15 cellular contexts compared by ENCODE assay signal in the genomic region with DNA sequence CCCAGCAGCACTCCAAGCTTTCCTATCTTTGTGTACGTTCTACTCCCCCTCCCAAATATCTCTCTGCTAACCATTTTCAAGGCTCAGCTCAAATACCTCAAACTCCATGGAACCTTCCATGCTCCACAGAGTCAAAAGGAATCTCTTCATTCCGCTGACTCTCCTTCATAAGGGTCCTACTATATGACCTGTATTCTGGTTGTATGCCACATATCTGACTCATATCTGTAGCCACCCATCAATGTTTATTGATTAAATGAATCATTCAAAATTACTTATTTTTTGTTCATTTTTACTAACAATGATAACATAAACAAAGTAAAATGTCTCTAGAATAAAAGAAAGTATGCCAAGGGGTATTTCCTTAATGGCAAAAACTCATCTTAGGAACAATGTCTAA.
DNase-seq lines count a peak whose midpoint lies in the region; ATAC-seq and TF ChIP-seq lines count a peak whose summit lies in the region.
"Had no signal": no experiment of that assay in that cellular context is flagged by ENCODE, and none has a peak within 500 bp of the region (broad histone marks: within the 10 kb centered on the region; RNA-seq: fewer than 3 reads in every experiment).

No MANE protein-coding gene starts in this region.

- BruUV-seq in IMR-90 (replicated peaks; lab: Mats Ljungman, UMichigan), result no TSS peak

- no peak overlapping the region for H3K23ac ChIP-seq in IMR-90 (ENCODE audit: low read depth, low read length)

- no peak overlapping the region for H3K4me3 Mint-ChIP-seq in GM23338
- no peak overlapping the region for H3K4me3 Mint-ChIP-seq in WTC11
- H3K4me3 Mint-ChIP-seq: B cell; CD4-positive, alpha-beta T cell had no signal

- no peak overlapping the region for H3K4me3 ChIP-seq in IMR-90 (ENCODE audit: insufficient read depth, low read depth, low read length)
- H3K4me3 ChIP-seq in fibroblast of lung (replicated peaks in 1 of 4; ENCODE audit: control extremely low read depth in 1 of 4, insufficient read depth in 1 of 4, low read depth in 3 of 4, low read length in 4 of 4), result no peak overlapping the region
- no peak overlapping the region for H3K4me3 ChIP-seq in GM23338
- H3K4me3 ChIP-seq in body of pancreas, result no peak overlapping the region
- H3K4me3 ChIP-seq: A549, K562 had no signal

- H3K4me1 Mint-ChIP-seq in GM23338, result no peaks in the 10 kb centered on the region
- H3K4me1 Mint-ChIP-seq in WTC11, result no peaks in the 10 kb centered on the region
- H3K4me1 Mint-ChIP-seq: B cell had no signal

- peaks cover 0 to 21% of the 10 kb centered on the region in 2 experiments; a peak in 2 of 4 replicates for H3K79me1 ChIP-seq in IMR-90 (ENCODE audit: low read depth in 1 of 2, low read length in 2 of 2)

- peaks cover 7% of the 10 kb centered on the region; the same call in 1 of the 2 replicates for H3K9me2 ChIP-seq in GM23338 (ENCODE audit: insufficient read depth)

- H3K36me3 Mint-ChIP-seq in GM23338 (ENCODE audit: low read depth) (no peaks in the 10 kb centered on the region), WTC11 (no peaks in the 10 kb centered on the region)

- peak overlapping the region; percentile 18; the same call in 1 of the 2 replicates for H3K4me2 ChIP-seq in IMR-90 (ENCODE audit: low read depth, low read length)
- H3K4me2 ChIP-seq in fibroblast of lung (ENCODE audit: extremely low read depth, insufficient read depth, low read length), result no peak overlapping the region
- H3K4me2 ChIP-seq in GM23338, result no peak overlapping the region
- H3K4me2 ChIP-seq: A549 had no signal

- H3K27ac ChIP-seq in IMR-90 (ENCODE audit: insufficient read depth, low read length) (peak overlapping the region; percentile 11; the same call in 1 of the 2 replicates), fibroblast of lung (ENCODE audit: insufficient read depth, low read length) (no peak overlapping the region), GM23338 (ENCODE audit: low read depth) (no peak overlapping the region), body of pancreas (no peak overlapping the region)
- H3K27ac ChIP-seq: A549 had no signal

- H3K9ac ChIP-seq in IMR-90 (ENCODE audit: low read depth, low read length) (no peak overlapping the region), fibroblast of lung (ENCODE audit: insufficient read depth, low read length) (no peak overlapping the region)

- H3K4ac ChIP-seq in IMR-90 (ENCODE audit: low read depth, low read length), result peak overlapping the region; percentile 1; the same call in 1 of the 2 replicates

- peak; percentile 42; the same call in 1 of the 2 replicates for ATAC-seq in IMR-90 (ENCODE audit: low read depth)
- no peak for ATAC-seq in GM23338
- no peak for ATAC-seq in body of pancreas
- no peak for ATAC-seq in WTC11
- ATAC-seq: A549, K562 had no signal

- H2AK5ac ChIP-seq in IMR-90 (ENCODE audit: low read depth, low read length), result no peak overlapping the region

- H2BK15ac ChIP-seq in IMR-90 (ENCODE audit: low read depth, low read length), result no peak overlapping the region

- POLR2A ChIA-PET in IMR-90 (lab: Charles Lee; ENCODE audit: unreplicated experiment), result no interaction called here
- POLR2A ChIA-PET in WTC11 (lab: Charles Lee), result no interaction called here

- no peaks in the 10 kb centered on the region for H4K20me1 ChIP-seq in IMR-90 (ENCODE audit: insufficient read depth, low read length)
- H4K20me1 ChIP-seq in fibroblast of lung (ENCODE audit: control insufficient read depth, extremely low read depth, insufficient read depth, low read length), result no peaks in the 10 kb centered on the region
- H4K20me1 ChIP-seq in GM23338 (replicated peaks; ENCODE audit: insufficient read depth), result no peaks in the 10 kb centered on the region

- H2BK5ac ChIP-seq in IMR-90 (ENCODE audit: low read depth, low read length, poor library complexity, severe bottlenecking), result peak overlapping the region; percentile 41

- no peak overlapping the region for H3K56ac ChIP-seq in IMR-90 (ENCODE audit: extremely low read depth, insufficient read depth, low read length)

- in situ Hi-C loops in IMR-90 (cut with MboI; ENCODE audit: low sequenced_read_pairs), result no loop called here

- H4K8ac ChIP-seq in IMR-90 (ENCODE audit: low read depth in 2 of 2, low read length in 2 of 2), result peak overlapping the region in 1 of 2 experiments; percentile 57; a peak in 1 of 4 replicates

- H3K27ac Mint-ChIP-seq in GM23338 (no peak overlapping the region), WTC11 (no peak overlapping the region)
- H3K27ac Mint-ChIP-seq: B cell; CD4-positive, alpha-beta T cell had no signal

- no peak overlapping the region for H2AK9ac ChIP-seq in IMR-90 (replicated peaks; ENCODE audit: low read depth, low read length, poor library complexity)

- intact Hi-C loops in IMR-90 (cut with micrococcal nuclease) (no loop called here), body of pancreas (cut with DNase I) (no loop called here)

- no peak for TF ChIP-seq CTCF in IMR-90 (conservative IDR thresholded peaks at IDR 0.05; ENCODE audit: low read depth, low read length)
- no peak for TF ChIP-seq CTCF in fibroblast of lung (conservative IDR thresholded peaks at IDR 0.05 in 1 of 2, IDR thresholded peaks at IDR 0.05 in 1 of 2; ENCODE audit: low read depth in 1 of 2, low read length in 2 of 2)
- no peak for TF ChIP-seq CTCF in GM23338 (conservative IDR thresholded peaks at IDR 0.05; ENCODE audit: low read depth in 2 of 2)
- no peak for TF ChIP-seq CTCF in body of pancreas (IDR thresholded peaks at IDR 0.05)
- no peak for TF ChIP-seq CTCF in WTC11 (IDR thresholded peaks at IDR 0.05)

- TF ChIP-seq RAD21 in IMR-90 (IDR thresholded peaks at IDR 0.05; ENCODE audit: low read length), result no peak

- H3K27me3 Mint-ChIP-seq in GM23338 (ENCODE audit: insufficient read depth, low read depth, poor library complexity) (peaks cover 1% of the 10 kb centered on the region), WTC11 (ENCODE audit: low read depth) (no peaks in the 10 kb centered on the region)
- H3K27me3 Mint-ChIP-seq: B cell; CD4-positive, alpha-beta T cell had no signal

- WGBS in IMR-90 (ENCODE audit: extremely low coverage in 2 of 2, insufficient read length in 1 of 2), 2 experiments, result 0% methylated on average over 1 of the region's 2 CpGs; no CpG with 5 or more reads in 1 of the 2 experiments
- WGBS in body of pancreas, 2 donors, result 85 to 89% methylated on average over 2 of the region's 2 CpGs

- peaks cover 6% of the 10 kb centered on the region; the same call in 1 of the 2 replicates for H3K9me1 ChIP-seq in IMR-90 (ENCODE audit: insufficient read depth, low read length)

- DNase-seq in EL (peak; percentile 25), IMR-90 (peak; percentile 87), fibroblast of lung (ENCODE audit: low read depth in 2 of 2) (peak; percentile 55 to 77), GM23338 (ENCODE audit: low spot score) (no peak), body of pancreas (no peak), WTC11 (ENCODE audit: low spot score) (no peak)
- no peak for DNase-seq in stimulated activated CD4-positive, alpha-beta T cell treated with anti-CD3 and anti-CD28 coated beads, Interleukin-1b, Interleukin-23, amount 100 ng/mL, for 48 hours
- DNase-seq: C1 segment of cervical spinal cord; Calu3; CD4-positive, alpha-beta T cell; DMS 273 treated with DMSO at 0.1 percent for 48 hours; Karpas-422 had no signal

- H2BK20ac ChIP-seq in IMR-90 (ENCODE audit: low read depth, low read length), result peak overlapping the region; percentile 60; the same call in 1 of the 2 replicates

- H3K18ac ChIP-seq in IMR-90 (ENCODE audit: low read depth, low read length), result no peak overlapping the region

- CTCF ChIA-PET in IMR-90 (lab: Yijun Ruan, JAX) (interaction anchor here (0.6 kb wide), 1 partner anchor 285 kb away, joined by 3 read pairs; no protein-coding TSS in a partner anchor), WTC11 (lab: Charles Lee) (no interaction called here)

- H2BK120ac ChIP-seq in IMR-90 (ENCODE audit: low read depth, low read length), result peak overlapping the region; percentile 79

- dilution Hi-C loops in IMR-90 (cut with HindIII; ENCODE audit: low sequenced_read_pairs, unreplicated experiment), result no loop called here

- 0 out of 2 replicates have a peak overlapping the region, but pooled peaks have one; percentile 59 for H3K14ac ChIP-seq in IMR-90 (replicated peaks; ENCODE audit: low read depth, low read length)

- H2AFZ ChIP-seq in IMR-90 (replicated peaks; ENCODE audit: low read length, poor library complexity) (no peak overlapping the region), fibroblast of lung (ENCODE audit: low read length) (no peak overlapping the region), GM23338 (no peak overlapping the region)

- peaks cover 9% of the 10 kb centered on the region for H3K4me1 ChIP-seq in IMR-90 (ENCODE audit: control insufficient read depth, insufficient read depth, low read length)
- peaks cover 5% of the 10 kb centered on the region for H3K4me1 ChIP-seq in fibroblast of lung (ENCODE audit: control insufficient read depth, extremely low read depth, insufficient read depth, low read length)
- H3K4me1 ChIP-seq in GM23338 (ENCODE audit: insufficient read depth), result no peaks in the 10 kb centered on the region
- no peaks in the 10 kb centered on the region for H3K4me1 ChIP-seq in body of pancreas
- H3K4me1 ChIP-seq: A549 had no signal

- peaks cover 1% of the 10 kb centered on the region for H3K79me2 ChIP-seq in fibroblast of lung (ENCODE audit: control insufficient read depth, insufficient read depth, low read length)
- H3K79me2 ChIP-seq in GM23338 (replicated peaks; ENCODE audit: insufficient read depth), result no peaks in the 10 kb centered on the region

- H3K36me3 ChIP-seq in IMR-90 (ENCODE audit: control insufficient read depth, insufficient read depth, low read length), result no peaks in the 10 kb centered on the region; the same call in 1 of the 2 replicates
- H3K36me3 ChIP-seq in fibroblast of lung (ENCODE audit: control insufficient read depth, insufficient read depth, low read length), result peaks cover 2% of the 10 kb centered on the region
- no peaks in the 10 kb centered on the region for H3K36me3 ChIP-seq in GM23338 (ENCODE audit: insufficient read depth)
- H3K36me3 ChIP-seq in body of pancreas (replicated peaks in 1 of 2; ENCODE audit: insufficient read depth in 1 of 2, low read depth in 2 of 2), result peaks cover 0 to 1% of the 10 kb centered on the region in 2 donors

- no peak overlapping the region for H4K91ac ChIP-seq in IMR-90 (ENCODE audit: insufficient read depth, low read depth, low read length)

- H4K5ac ChIP-seq in IMR-90 (ENCODE audit: low read depth, low read length), result peak overlapping the region; percentile 17; the same call in 1 of the 2 replicates

- no peaks in the 10 kb centered on the region for H3K27me3 ChIP-seq in IMR-90 (ENCODE audit: control insufficient read depth, insufficient read depth, low read length)
- no peaks in the 10 kb centered on the region for H3K27me3 ChIP-seq in fibroblast of lung (ENCODE audit: control insufficient read depth, insufficient read depth, low read length)
- H3K27me3 ChIP-seq in GM23338 (ENCODE audit: insufficient read depth), result no peaks in the 10 kb centered on the region
- H3K27me3 ChIP-seq in body of pancreas, result no peaks in the 10 kb centered on the region

- H3F3A ChIP-seq in GM23338 (replicated peaks; ENCODE audit: low read depth), result no peaks in the 10 kb centered on the region

- H3K9me3 Mint-ChIP-seq in GM23338, result no peaks in the 10 kb centered on the region
- H3K9me3 Mint-ChIP-seq in WTC11, result peaks cover 7% of the 10 kb centered on the region; the same call in 1 of the 2 replicates
- H3K9me3 Mint-ChIP-seq: CD4-positive, alpha-beta T cell had no signal

- TF ChIP-seq POLR2A in IMR-90 (IDR thresholded peaks at IDR 0.05; ENCODE audit: low read depth, low read length), result no peak
- no peak for TF ChIP-seq POLR2A in body of pancreas (IDR thresholded peaks at IDR 0.05)

- H3K9me3 ChIP-seq in IMR-90 (ENCODE audit: control insufficient read depth, insufficient read depth, low read length) (no peaks in the 10 kb centered on the region), fibroblast of lung (ENCODE audit: control insufficient read depth, insufficient read depth, low read depth, low read length) (no peaks in the 10 kb centered on the region), body of pancreas (no peaks in the 10 kb centered on the region)
- H3K9me3 ChIP-seq: A549 had no signal

Comparison
In these comparisons a context has a peak if more than half of its experiments do, and no peak if none do; other contexts are left out.
1. DNase-seq: peak in EL (single experiment), IMR-90 (single experiment) and fibroblast of lung (2 of 2); none in GM23338 (single experiment), stimulated activated CD4-positive, alpha-beta T cell treated with anti-CD3 and anti-CD28 coated beads, Interleukin-1b, Interleukin-23, amount 100 ng/mL, for 48 hours (single experiment), body of pancreas (0 of 4) and WTC11 (single experiment).